ENCODE assay signal across 10 cellular contexts in genomic region chr2:177252808-177253531, GRCh38. TPM values are rescaled to one million over a fixed set of nuclear protein-coding genes. Genes with fewer than 3 reads are reported as not detected.
DNase-seq lines count a peak whose midpoint lies in the region; ATAC-seq, FAIRE-seq and TF ChIP-seq lines count a peak whose summit lies in the region.
"Had no signal": no experiment of that assay in that cellular context is flagged by ENCODE, and none has a peak within 500 bp of the region (broad histone marks: within the 10 kb centered on the region; RNA-seq: fewer than 3 reads in every experiment).

No MANE protein-coding gene starts in this region.

- DNase-seq in GM12891 (ENCODE audit: insufficient read length, low spot score) (no peak), Peyer's patch (no peak), endodermal cell (no peak), progenitor cell of endocrine pancreas (ENCODE audit: low spot score, unreplicated experiment) (no peak), ecto neural progenitor cell (ENCODE audit: low spot score) (no peak)
- DNase-seq: RPMI8226; stimulated activated CD4-positive, alpha-beta T cell treated with anti-CD3 and anti-CD28 coated beads, Interleukin-4, amount 100 ng/mL, for 4 hours had no signal

- H3K27ac ChIP-seq in Peyer's patch (peak overlapping the region in 3 of 4 donors; percentile 68 to 83 (median 68)), endodermal cell (ENCODE audit: low read depth, low read length) (no peak overlapping the region)

- H3K27me3 Mint-ChIP-seq in endodermal cell (ENCODE audit: insufficient read depth) (no peaks in the 10 kb centered on the region), progenitor cell of endocrine pancreas (no peaks in the 10 kb centered on the region)

- TF ChIP-seq POLR2A in GM12891 (IDR thresholded peaks at IDR 0.05; ENCODE audit: low read depth, low read length) (peak; percentile 7; the same call in 1 of the 2 replicates), Peyer's patch (IDR thresholded peaks at IDR 0.05) (no peak)

- peaks cover 26% of the 10 kb centered on the region for H3K36me3 Mint-ChIP-seq in endodermal cell (ENCODE audit: low read depth)
- peaks cover 17% of the 10 kb centered on the region for H3K36me3 Mint-ChIP-seq in progenitor cell of endocrine pancreas (ENCODE audit: insufficient read depth)

- 94 to 100% methylated on average over 4 to 5 of the region's 5 CpGs for WGBS in endodermal cell (ENCODE audit: insufficient coverage in 1 of 2, insufficient read length in 1 of 2), 2 experiments

- H3K27me3 ChIP-seq in Peyer's patch = no peaks in the 10 kb centered on the region
- H3K27me3 ChIP-seq in endodermal cell (ENCODE audit: control insufficient read depth, insufficient read depth, low read length, poor library complexity, severe bottlenecking) = no peaks in the 10 kb centered on the region

- H3K4me3 ChIP-seq in Peyer's patch = no peak overlapping the region
- no peak overlapping the region for H3K4me3 ChIP-seq in endodermal cell (ENCODE audit: low read length)

- no peak for FAIRE-seq in GM12891 (lab: Jason Lieb, UNC)

- H3K4me1 Mint-ChIP-seq in endodermal cell (peaks cover 47% of the 10 kb centered on the region), progenitor cell of endocrine pancreas (ENCODE audit: low read depth) (peaks cover 45% of the 10 kb centered on the region)

- H3K4me3 Mint-ChIP-seq in endodermal cell (no peak overlapping the region), progenitor cell of endocrine pancreas (ENCODE audit: low read depth) (no peak overlapping the region)

- ATAC-seq in GM18511 (IDR thresholded peaks at IDR 0.05; ENCODE audit: unreplicated experiment) (no peak), HG03571 (IDR thresholded peaks at IDR 0.05; ENCODE audit: unreplicated experiment) (no peak), GM19467 (IDR thresholded peaks at IDR 0.05; ENCODE audit: unreplicated experiment) (no peak)

- TF ChIP-seq CTCF in Peyer's patch (IDR thresholded peaks at IDR 0.05) (peak in 1 of 6 experiments; percentile 11), endodermal cell (conservative IDR thresholded peaks at IDR 0.05) (no peak), progenitor cell of endocrine pancreas (IDR thresholded peaks at IDR 0.05; ENCODE audit: unreplicated experiment) (no peak)

- no peak overlapping the region for H3K9ac ChIP-seq in endodermal cell (ENCODE audit: extremely low read depth, low read length, poor library complexity, severe bottlenecking)

- H3K9me3 ChIP-seq in Peyer's patch = no peaks in the 10 kb centered on the region
- H3K9me3 ChIP-seq in endodermal cell (ENCODE audit: control insufficient read depth, low read length) = peaks cover 6% of the 10 kb centered on the region

- H3K36me3 ChIP-seq in Peyer's patch = peaks cover 0 to 3% (median 0%) of the 10 kb centered on the region in 3 donors
- peaks cover 30% of the 10 kb centered on the region for H3K36me3 ChIP-seq in endodermal cell (ENCODE audit: control insufficient read depth, insufficient read depth, low read length)

- H3K4me1 ChIP-seq in Peyer's patch = peaks cover 8 to 82% (median 39%) of the 10 kb centered on the region in 4 donors
- peaks cover 14% of the 10 kb centered on the region for H3K4me1 ChIP-seq in endodermal cell (ENCODE audit: control insufficient read depth, insufficient read depth, low read length)

- H3K9me3 Mint-ChIP-seq in endodermal cell = peaks cover 11% of the 10 kb centered on the region
- no peaks in the 10 kb centered on the region for H3K9me3 Mint-ChIP-seq in progenitor cell of endocrine pancreas (ENCODE audit: low read depth)

- H3K27ac Mint-ChIP-seq in endodermal cell = peak overlapping the region; percentile 50
- H3K27ac Mint-ChIP-seq in progenitor cell of endocrine pancreas = peak overlapping the region; percentile 51

TF ChIP-seq in GM12891, 5 proteins besides CTCF, POLR2A, EP300 and RAD21:
- no peak for TF ChIP-seq POU2F2 (IDR thresholded peaks at IDR 0.05; ENCODE audit: low read depth, low read length)
- TF ChIP-seq PAX5 (IDR thresholded peaks at IDR 0.05; ENCODE audit: insufficient read depth, low read length, severe bottlenecking) = no peak
- TF ChIP-seq POLR2AphosphoS5 (IDR thresholded peaks at IDR 0.05; ENCODE audit: low read depth, low read length) = no peak
- TF ChIP-seq SPI1 (IDR thresholded peaks at IDR 0.05; ENCODE audit: low read depth, low read length) = no peak
- no peak for TF ChIP-seq TAF1 (IDR thresholded peaks at IDR 0.05; ENCODE audit: low read depth, low read length)

RNA-seq across cellular contexts. Expression of gene NFE2L2, which starts 11.6 kb away (rescaled TPM):
- 15.0 TPM for polyA plus RNA-seq in GM12891 (2012; ENCODE audit: low read depth, missing spikeins)
- 100 to 1,000 TPM in 2 of 4 donors, 10 to 100 TPM in 2; 85.3 to 162 (median 108) TPM for total RNA-seq in Peyer's patch
- 10 to 100 TPM; 59.0 to 59.1 TPM for total RNA-seq in endodermal cell
- polyA plus RNA-seq in endodermal cell (2013, experiment 1 of 2) = 46.2 TPM
- polyA plus RNA-seq in endodermal cell (2013, experiment 2 of 2) = 49.2 TPM
- 58.7 and 59.1 TPM in 2 replicates for total RNA-seq in progenitor cell of endocrine pancreas

RNA-seq across cellular contexts. Expression of gene HNRNPA3, which starts 40.4 kb away (rescaled TPM):
- polyA plus RNA-seq in GM12891 (2012; ENCODE audit: low read depth, missing spikeins) = 339 TPM
- total RNA-seq in Peyer's patch = 100 to 1,000 TPM in 1 of 4 donors, 10 to 100 TPM in 3; 40.8 to 112 (median 60.5) TPM
- total RNA-seq in endodermal cell = 100 to 1,000 TPM; 323 to 413 TPM
- 370 TPM for polyA plus RNA-seq in endodermal cell (2013, experiment 1 of 2)
- polyA plus RNA-seq in endodermal cell (2013, experiment 2 of 2) = 361 TPM
- total RNA-seq in progenitor cell of endocrine pancreas = 334 and 339 TPM in 2 replicates
